In the genomic region with DNA sequence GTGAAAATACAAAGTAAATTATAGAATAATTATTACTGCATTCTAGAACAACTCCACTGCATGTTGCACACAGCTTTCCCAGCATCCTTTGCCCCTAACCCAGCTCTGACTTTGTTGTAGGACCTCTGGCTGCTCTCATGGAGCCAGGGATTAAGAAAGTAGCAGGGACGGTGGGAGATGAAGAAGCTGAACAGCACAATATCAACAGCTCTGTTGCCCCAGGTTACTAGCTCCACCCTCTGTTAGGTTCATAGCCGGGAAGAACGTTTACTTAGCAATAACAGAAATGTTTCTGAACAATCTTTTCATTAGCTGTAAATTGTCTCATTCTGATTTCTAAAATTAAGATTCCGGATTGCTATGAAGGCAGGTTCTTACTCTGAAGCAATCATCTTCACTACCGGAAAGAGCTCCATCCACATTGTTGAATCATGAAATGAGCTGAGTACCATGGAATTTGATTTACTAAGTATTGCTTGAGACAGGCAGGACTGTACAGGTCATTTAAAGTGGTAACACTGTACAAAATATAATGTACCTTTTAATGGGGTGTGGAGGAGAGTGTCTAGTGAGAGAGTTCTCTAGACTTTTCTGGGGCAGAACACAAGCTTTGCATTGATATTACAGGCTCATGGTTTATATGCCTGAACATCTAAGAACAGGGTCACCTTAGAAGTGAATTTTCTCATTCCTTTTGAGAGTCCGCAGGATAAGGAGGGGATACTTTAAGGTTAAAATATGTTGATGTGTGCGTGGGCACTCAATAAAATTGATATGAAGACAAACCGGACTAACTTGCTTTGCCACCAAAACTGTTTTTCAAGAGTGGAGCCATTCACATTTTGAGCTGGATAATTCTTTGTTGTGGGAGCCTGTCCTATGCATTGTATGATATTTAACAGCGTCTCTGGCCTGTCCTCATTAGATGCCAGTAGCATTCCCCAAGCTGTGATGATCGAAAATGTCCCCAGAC, we compare ENCODE assay signal across 15 cellular contexts. TPM values are rescaled to one million over a fixed set of nuclear protein-coding genes. Genes with fewer than 3 reads are reported as not detected.
A peak's percentile ranks its signal among the peaks of the same experiment; 100 is the strongest.
DNase-seq lines count a peak whose midpoint lies in the region; ATAC-seq and TF ChIP-seq lines count a peak whose summit lies in the region.
"Had no signal": no experiment of that assay in that cellular context is flagged by ENCODE, and none has a peak within 500 bp of the region (broad histone marks: within the 10 kb centered on the region; RNA-seq: fewer than 3 reads in every experiment).

No MANE protein-coding gene starts in this region.

- H3K79me2 ChIP-seq in PC-9 (ENCODE audit: low read depth) = no peaks in the 10 kb centered on the region

- no peaks in the 10 kb centered on the region for H4K20me1 ChIP-seq in PC-9 (ENCODE audit: insufficient read depth)

- H3K9me3 ChIP-seq in PC-9 (ENCODE audit: insufficient read depth, low read depth) = no peaks in the 10 kb centered on the region
- H3K9me3 ChIP-seq: testis had no signal

- DNase-seq in HCEC 1CT = peak; percentile 60
- peak in 1 of 2 experiments; percentile 37 for DNase-seq in PC-9
- DNase-seq in fibroblast of the aortic adventitia (ENCODE audit: low read depth) = peak; percentile 21
- peak; percentile 12 for DNase-seq in renal cortical epithelial cell (ENCODE audit: low read depth)
- DNase-seq in C1 segment of cervical spinal cord (lab: John Stamatoyannopoulos, UW) = no peak
- no peak for DNase-seq in erythroblast (lab: John Stamatoyannopoulos, UW)
- DNase-seq: activated T-cell treated with anti-CD3 and anti-CD28 coated beads, Interleukin-2, amount 50 U/mL, for 24 hours; central memory CD4-positive, alpha-beta T cell; DND-41; heart left ventricle; MV-4-11; stimulated activated CD4-positive, alpha-beta T cell treated with anti-CD3 and anti-CD28 coated beads, Interleukin-4, amount 100 ng/mL, for 1 hour; testis had no signal

- TF ChIP-seq CTCF in PC-9 (conservative IDR thresholded peaks at IDR 0.05) (no peak), fibroblast of the aortic adventitia (IDR thresholded peaks at IDR 0.05; ENCODE audit: insufficient read depth, low read length) (no peak)

- POLR2A ChIA-PET in PC-9 (lab: Charles Lee; ENCODE audit: unreplicated experiment) = interaction anchor here (0.6 kb wide), 1 partner anchor 47 kb away, joined by 4 read pairs; no protein-coding TSS in a partner anchor

- no peaks in the 10 kb centered on the region for H3K36me3 ChIP-seq in PC-9 (ENCODE audit: low read depth)
- H3K36me3 ChIP-seq: heart left ventricle had no signal

- H3K4me3 ChIP-seq in PC-9 (no peak overlapping the region), fibroblast of the aortic adventitia (ENCODE audit: low read depth, low read length) (no peak overlapping the region)
- H3K4me3 ChIP-seq: heart left ventricle, testis had no signal

- no TSS peak for BruUV-seq in PC-9 (replicated peaks; lab: Mats Ljungman, UMichigan)

- no peaks in the 10 kb centered on the region for H3K9me2 ChIP-seq in PC-9 (ENCODE audit: insufficient read depth)

- CTCF ChIA-PET in PC-9 (lab: Charles Lee) = no interaction called here

- no peak for TF ChIP-seq POLR2A in erythroblast (IDR thresholded peaks at IDR 0.05; ENCODE audit: low read length)

- H3K4me1 ChIP-seq in PC-9 (replicated peaks; ENCODE audit: insufficient read depth) = 0 out of 2 replicates have a peak, but pooled peaks cover 11% of the 10 kb centered on the region
- H3K4me1 ChIP-seq: testis had no signal

- H3K4me2 ChIP-seq in PC-9 = peak overlapping the region; percentile 56

- intact Hi-C loops in PC-9 (cut with micrococcal nuclease; ENCODE audit: unreplicated experiment) = no loop called here

- ATAC-seq in HG02870 (IDR thresholded peaks at IDR 0.05; ENCODE audit: unreplicated experiment) (no peak), HG02759 (IDR thresholded peaks at IDR 0.05; ENCODE audit: unreplicated experiment) (no peak)
- ATAC-seq: heart left ventricle had no signal

- H3K27ac ChIP-seq in PC-9 = no peak overlapping the region
- H3K27ac ChIP-seq: heart left ventricle, testis had no signal

- peaks cover 3% of the 10 kb centered on the region; the same call in 1 of the 2 replicates for H3K27me3 ChIP-seq in PC-9 (ENCODE audit: insufficient read depth, low read depth)
- H3K27me3 ChIP-seq: testis had no signal

- no peaks in the 10 kb centered on the region for H3F3A ChIP-seq in PC-9 (ENCODE audit: insufficient read depth, low read depth)

- H2AFZ ChIP-seq in PC-9 = no peak overlapping the region

RNA-seq across cellular contexts. Expression of gene RAB18, which starts 20.8 kb away (rescaled TPM):
- total RNA-seq in PC-9 (2021) = 63.1 and 63.8 TPM in 2 replicates
- total RNA-seq in fibroblast of the aortic adventitia (ENCODE audit: low replicate concordance) = 48.5 and 114 TPM in 2 replicates
- total RNA-seq in renal cortical epithelial cell = 75.7 and 132 TPM in 2 replicates

Comparison
In these comparisons a context has a peak if more than half of its experiments do, and no peak if none do; other contexts are left out.
1. DNase-seq: peak in HCEC 1CT (single experiment), fibroblast of the aortic adventitia (single experiment) and renal cortical epithelial cell (single experiment); none in C1 segment of cervical spinal cord (0 of 14) and erythroblast (0 of 2).